In genomic region chr9:84255701-84256100, GRCh38 we compare ENCODE assay signal across 26 cellular contexts.
"Had no signal": no experiment of that assay in that cellular context is flagged by ENCODE, and none has a peak within 500 bp of the region (broad histone marks: within the 10 kb centered on the region; RNA-seq: fewer than 3 reads in every experiment).

No MANE protein-coding gene starts in this region.

- H3K4me1 Mint-ChIP-seq: central memory CD8-positive, alpha-beta T cell; memory B cell; naive thymus-derived CD8-positive, alpha-beta T cell; neural crest cell; stimulated activated naive CD8-positive, alpha-beta T cell treated with anti-CD3 and anti-CD28 coated beads, Interleukin-15, amount 100 ng/mL, for 72 hours had no signal

- H3K4me3 Mint-ChIP-seq: central memory CD8-positive, alpha-beta T cell; dendritic cell treated with granulocyte-macrophage colony-stimulating factor and Interleukin-4, amounts not matched to agents 40 ng/mL and 50 ng/mL, for 4 days; memory B cell; naive thymus-derived CD8-positive, alpha-beta T cell; neural crest cell; stimulated activated naive CD8-positive, alpha-beta T cell treated with anti-CD3 and anti-CD28 coated beads, Interleukin-15, amount 100 ng/mL, for 72 hours had no signal

- H3K9me3 Mint-ChIP-seq: central memory CD8-positive, alpha-beta T cell; dendritic cell treated with granulocyte-macrophage colony-stimulating factor and Interleukin-4, amounts not matched to agents 40 ng/mL and 50 ng/mL, for 4 days; memory B cell; naive thymus-derived CD8-positive, alpha-beta T cell; neural crest cell; stimulated activated naive CD8-positive, alpha-beta T cell treated with anti-CD3 and anti-CD28 coated beads, Interleukin-15, amount 100 ng/mL, for 72 hours had no signal

- ATAC-seq: naive thymus-derived CD8-positive, alpha-beta T cell; right cardiac atrium; stimulated activated naive CD8-positive, alpha-beta T cell treated with anti-CD3 and anti-CD28 coated beads, Interleukin-15, amount 100 ng/mL, for 72 hours had no signal

- H3K4me1 ChIP-seq: colonic mucosa, pancreas, prostate gland, upper lobe of right lung, uterus had no signal

- H3K27ac ChIP-seq: cardiac muscle cell, colonic mucosa, neutrophil, pancreas, prostate gland, skin epidermis, suprapubic skin, upper lobe of right lung, uterus had no signal

- DNase-seq: colonic mucosa; effector CD8-positive, alpha-beta T cell; left ventricle myocardium superior; midbrain; naive thymus-derived CD8-positive, alpha-beta T cell; stimulated activated CD4-positive, alpha-beta T cell treated with anti-CD3 and anti-CD28 coated beads, Interleukin-15, amount 100 ng/mL, for 24 hours; stimulated activated CD4-positive, alpha-beta T cell treated with anti-CD3 and anti-CD28 coated beads, Interleukin-2, amount 100 ng/mL, for 48 hours; stimulated activated naive CD4-positive, alpha-beta T cell; stimulated activated naive CD8-positive, alpha-beta T cell treated with anti-CD3 and anti-CD28 coated beads, Interleukin-15, amount 100 ng/mL, for 72 hours; uterus had no signal

- H3K27me3 ChIP-seq: cardiac muscle cell, colonic mucosa, pancreas, suprapubic skin, upper lobe of right lung, uterus had no signal

- FAIRE-seq: endometrium, frontal cortex, keratinocyte, pancreas had no signal

- H3K36me3 Mint-ChIP-seq: memory B cell; naive thymus-derived CD8-positive, alpha-beta T cell had no signal

- H3K4me3 ChIP-seq: cardiac muscle cell, colonic mucosa, lung, pancreas, prostate gland, skin epidermis, suprapubic skin, upper lobe of right lung, uterus had no signal

- H3K36me3 ChIP-seq: cardiac muscle cell, colonic mucosa, neutrophil, pancreas, prostate gland, suprapubic skin, upper lobe of right lung, uterus had no signal

- H3K9me3 ChIP-seq: colonic mucosa, neutrophil, pancreas, prostate gland, suprapubic skin, upper lobe of right lung, uterus had no signal

- H3K27ac Mint-ChIP-seq: dendritic cell treated with granulocyte-macrophage colony-stimulating factor and Interleukin-4, amounts not matched to agents 40 ng/mL and 50 ng/mL, for 4 days; memory B cell; stimulated activated naive CD8-positive, alpha-beta T cell treated with anti-CD3 and anti-CD28 coated beads, Interleukin-15, amount 100 ng/mL, for 72 hours had no signal
